Comparison of ENCODE assay signal across 8 cellular contexts in genomic region chr2:236168110-236169067, GRCh38. TPM values are rescaled to one million over a fixed set of nuclear protein-coding genes. Genes with fewer than 3 reads are reported as not detected.
DNase-seq lines count a peak whose midpoint lies in the region; ATAC-seq and TF ChIP-seq lines count a peak whose summit lies in the region.

Gene GBX2, minus strand, starts transcription at chr2:236168386. Its CDS starts 415 bp downstream, at chr2:236167971.

- no peaks in the 10 kb centered on the region for H3K9me2 ChIP-seq in Karpas-422 (replicated peaks; ENCODE audit: insufficient read depth, low read length)

- H2AFZ ChIP-seq in Karpas-422 (ENCODE audit: low read length): no peak within 1 kb of the TSS

- H3K36me3 ChIP-seq in WERI-Rb-1 (no peaks in the 10 kb centered on the region), right atrium auricular region (no peaks in the 10 kb centered on the region), skeletal muscle tissue (ENCODE audit: control insufficient read depth in 3 of 3, insufficient read depth in 3 of 3, low read length in 3 of 3) (no peaks in the 10 kb centered on the region), Karpas-422 (ENCODE audit: insufficient read depth, low read length) (no peaks in the 10 kb centered on the region)

- DNase-seq in COLO829 (ENCODE audit: low spot score) (peak; percentile 41), LNCaP clone FGC (ENCODE audit: low read depth) (peak; percentile 39), WERI-Rb-1 (peak; percentile 74), right atrium auricular region (ENCODE audit: low spot score) (no peak), epidermal melanocyte (ENCODE audit: insufficient read length, low spot score) (no peak), Karpas-422 (no peak)

- H3K9me3 ChIP-seq in WERI-Rb-1 (ENCODE audit: severe bottlenecking): peaks cover 4% of the 10 kb centered on the region
- no peaks in the 10 kb centered on the region for H3K9me3 ChIP-seq in right atrium auricular region
- no peaks in the 10 kb centered on the region for H3K9me3 ChIP-seq in skeletal muscle tissue (ENCODE audit: control insufficient read depth in 3 of 3, low read length in 3 of 3)
- no peaks in the 10 kb centered on the region for H3K9me3 ChIP-seq in Karpas-422 (ENCODE audit: low read length)

- H3K4me2 ChIP-seq in Karpas-422 (ENCODE audit: low read depth, low read length, poor library complexity, severe bottlenecking): no peak within 1 kb of the TSS

- H3K79me2 ChIP-seq in Karpas-422 (ENCODE audit: low read length): no peaks in the 10 kb centered on the region

- no peak for ATAC-seq in HG03175 (IDR thresholded peaks at IDR 0.05; ENCODE audit: unreplicated experiment)

- TF ChIP-seq CTCF in LNCaP clone FGC (IDR thresholded peaks at IDR 0.05; ENCODE audit: control insufficient read depth, extremely low read depth, insufficient read depth): peak; percentile 27; the same call in 1 of the 2 replicates
- no peak for TF ChIP-seq CTCF in WERI-Rb-1 (IDR thresholded peaks at IDR 0.05; ENCODE audit: low read depth, low read length)
- no peak for TF ChIP-seq CTCF in right atrium auricular region (IDR thresholded peaks at IDR 0.05)

- H3K9ac ChIP-seq in skeletal muscle tissue (ENCODE audit: low read depth in 1 of 3, low read length in 3 of 3) (no peak within 1 kb of the TSS), Karpas-422 (ENCODE audit: low read length) (no peak within 1 kb of the TSS)

- H4K20me1 ChIP-seq in Karpas-422 (ENCODE audit: insufficient read depth, low read depth, low read length): no peaks in the 10 kb centered on the region

- H3K27ac ChIP-seq in WERI-Rb-1 (no peak within 1 kb of the TSS), right atrium auricular region (no peak within 1 kb of the TSS), skeletal muscle tissue (ENCODE audit: low read depth, low read length) (no peak within 1 kb of the TSS), Karpas-422 (ENCODE audit: low read length) (no peak within 1 kb of the TSS)

- H3K27me3 ChIP-seq in WERI-Rb-1 (ENCODE audit: insufficient read depth, low read depth, severe bottlenecking): peaks cover 94% of the 10 kb centered on the region
- peaks cover 67 to 95% of the 10 kb centered on the region in 2 donors for H3K27me3 ChIP-seq in right atrium auricular region
- H3K27me3 ChIP-seq in skeletal muscle tissue (ENCODE audit: control insufficient read depth in 3 of 3, insufficient read depth in 3 of 3, low read length in 3 of 3): peaks cover 92 to 99% (median 99%) of the 10 kb centered on the region in 3 donors
- no peaks in the 10 kb centered on the region for H3K27me3 ChIP-seq in Karpas-422 (ENCODE audit: low read length)

- H3K4me3 ChIP-seq in LNCaP clone FGC (ENCODE audit: low read depth, low read length): peak within 1 kb of the TSS; percentile 48
- peak within 1 kb of the TSS; percentile 44 for H3K4me3 ChIP-seq in WERI-Rb-1 (ENCODE audit: low read depth, low read length)
- H3K4me3 ChIP-seq in right atrium auricular region: peak within 1 kb of the TSS; percentile 0 to 45
- H3K4me3 ChIP-seq in skeletal muscle tissue (ENCODE audit: low read length in 3 of 3): peak within 1 kb of the TSS in 2 of 3 donors; percentile 53 to 58
- H3K4me3 ChIP-seq in Karpas-422 (ENCODE audit: low read length): no peak within 1 kb of the TSS

- H3K4me1 ChIP-seq in right atrium auricular region (peaks cover 0 to 76% of the 10 kb centered on the region in 2 donors), skeletal muscle tissue (ENCODE audit: control insufficient read depth in 3 of 3, insufficient read depth in 3 of 3, low read length in 3 of 3) (peaks cover 22 to 42% (median 31%) of the 10 kb centered on the region in 3 donors), Karpas-422 (ENCODE audit: low read length) (no peaks in the 10 kb centered on the region)

RNA-seq across cellular contexts. Expression of gene GBX2, which starts in this region (rescaled TPM):
- total RNA-seq in right atrium auricular region: not detected
- total RNA-seq in skeletal muscle tissue: not detected
- total RNA-seq in Karpas-422 (2014; rRNA removed; shearing (Covaris generic); ENCODE audit: low replicate concordance): not detected in 2 replicates

Comparison
In these comparisons a context has a peak if more than half of its experiments do, and no peak if none do; other contexts are left out.
1. DNase-seq: peak in COLO829 (single experiment), LNCaP clone FGC (single experiment) and WERI-Rb-1 (single experiment); none in right atrium auricular region (single experiment), epidermal melanocyte (single experiment) and Karpas-422 (single experiment).